In the genomic region with DNA sequence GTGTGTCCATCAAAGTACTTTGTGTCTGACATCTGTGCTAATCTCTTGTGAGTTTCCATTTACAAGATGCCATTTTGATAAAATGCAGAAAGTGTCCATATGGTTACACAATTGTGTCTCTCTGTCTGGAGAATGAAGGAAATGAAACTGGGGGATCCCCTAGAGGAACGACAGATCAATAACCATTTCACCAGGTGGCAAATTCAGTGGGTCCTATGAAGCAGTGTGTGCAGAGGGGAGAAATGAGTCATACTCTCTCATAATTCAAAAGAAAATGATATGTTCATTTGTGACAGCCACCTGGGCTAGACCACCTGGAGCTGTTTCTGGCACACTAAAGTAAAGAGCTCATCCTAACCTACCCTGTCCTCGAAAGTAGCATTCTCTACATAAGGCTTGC, we compare ENCODE assay signal across 7 cellular contexts. TPM values are rescaled to one million over a fixed set of nuclear protein-coding genes. Genes with fewer than 3 reads are reported as not detected.
A peak's percentile ranks its signal among the peaks of the same experiment; 100 is the strongest.
DNase-seq lines count a peak whose midpoint lies in the region; ATAC-seq and TF ChIP-seq lines count a peak whose summit lies in the region.

No MANE protein-coding gene starts in this region.

- H3K4me1 Mint-ChIP-seq in natural killer cell treated with Interleukin-12 subunit alpha and Interleukin-12 subunit beta and Interleukin-15 and Interleukin-18, amount 100 ng/mL, for 72 hours (ENCODE audit: low read depth in 2 of 2): peaks cover 63 to 65% of the 10 kb centered on the region in 2 donors

- POLR2A ChIA-PET in A673 (lab: Charles Lee; ENCODE audit: low non-redundant PET): no interaction called here

- H3K9me3 Mint-ChIP-seq in natural killer cell treated with Interleukin-12 subunit alpha and Interleukin-12 subunit beta and Interleukin-15 and Interleukin-18, amount 100 ng/mL, for 72 hours: no peaks in the 10 kb centered on the region

- H3K27ac ChIP-seq in A673 (ENCODE audit: low read depth, low read length, poor library complexity, severe bottlenecking): no peak overlapping the region

- H3K27me3 ChIP-seq in H7 (ENCODE audit: control insufficient read depth, insufficient read depth, low read length): no peaks in the 10 kb centered on the region
- H3K27me3 ChIP-seq in A673 (replicated peaks; ENCODE audit: insufficient read depth, low read depth, low read length, poor library complexity): no peaks in the 10 kb centered on the region

- H3K4me1 ChIP-seq in A673 (ENCODE audit: insufficient read depth, low read length, poor library complexity, severe bottlenecking): no peaks in the 10 kb centered on the region

- H3K9me3 ChIP-seq in A673 (ENCODE audit: low read depth, low read length, poor library complexity, severe bottlenecking): no peaks in the 10 kb centered on the region

- peak; percentile 100 for DNase-seq in NCI-H2171 treated with DMSO at 0.1 percent for 48 hours (lab: John Stamatoyannopoulos, UW)
- DNase-seq in natural killer cell treated with Interleukin-12 subunit alpha and Interleukin-12 subunit beta and Interleukin-15 and Interleukin-18, amount 100 ng/mL, for 72 hours (ENCODE audit: low spot score): no peak
- DNase-seq in H7: no peak
- no peak for DNase-seq in SW 1271 (lab: John Stamatoyannopoulos, UW)
- DNase-seq in A673 (ENCODE audit: low spot score): no peak

- H3K4me3 Mint-ChIP-seq in natural killer cell treated with Interleukin-12 subunit alpha and Interleukin-12 subunit beta and Interleukin-15 and Interleukin-18, amount 100 ng/mL, for 72 hours: peak overlapping the region; percentile 71

- no peak for TF ChIP-seq CTCF in A673 (conservative IDR thresholded peaks at IDR 0.05; ENCODE audit: low read depth, low read length)

- no peaks in the 10 kb centered on the region for H3K36me3 ChIP-seq in H7 (replicated peaks; ENCODE audit: control insufficient read depth, insufficient read depth, low read length)
- H3K36me3 ChIP-seq in A673 (ENCODE audit: insufficient read depth, low read length, poor library complexity, severe bottlenecking): no peaks in the 10 kb centered on the region

- H3K4me3 ChIP-seq in H7 (ENCODE audit: insufficient read depth, low read depth, low read length) (no peak overlapping the region), A673 (ENCODE audit: low read depth, low read length, poor library complexity, severe bottlenecking) (no peak overlapping the region)

- H3K27me3 Mint-ChIP-seq in natural killer cell treated with Interleukin-12 subunit alpha and Interleukin-12 subunit beta and Interleukin-15 and Interleukin-18, amount 100 ng/mL, for 72 hours: no peaks in the 10 kb centered on the region

- intact Hi-C loops in A673 (cut with micrococcal nuclease; ENCODE audit: unreplicated experiment): no loop called here

- peak; percentile 89 for ATAC-seq in GM19035 (IDR thresholded peaks at IDR 0.05; ENCODE audit: unreplicated experiment)
- peak; percentile 87 for ATAC-seq in HG02870 (IDR thresholded peaks at IDR 0.05; ENCODE audit: unreplicated experiment)
- ATAC-seq in natural killer cell treated with Interleukin-12 subunit alpha and Interleukin-12 subunit beta and Interleukin-15 and Interleukin-18, amount 100 ng/mL, for 72 hours: peak; percentile 66 to 70

- no TSS peak for BruUV-seq in A673 (replicated peaks; lab: Mats Ljungman, UMichigan)

- CTCF ChIA-PET in A673 (lab: Charles Lee): no interaction called here

- H3K36me3 Mint-ChIP-seq in natural killer cell treated with Interleukin-12 subunit alpha and Interleukin-12 subunit beta and Interleukin-15 and Interleukin-18, amount 100 ng/mL, for 72 hours: no peaks in the 10 kb centered on the region

- peak overlapping the region; percentile 21 to 61 for H3K27ac Mint-ChIP-seq in natural killer cell treated with Interleukin-12 subunit alpha and Interleukin-12 subunit beta and Interleukin-15 and Interleukin-18, amount 100 ng/mL, for 72 hours

RNA-seq across cellular contexts. Expression of a gene that starts 10.1 kb away (rescaled TPM):
- 100 to 1,000 TPM in 1 of 2 donors, 10 to 100 TPM in 1; 82.6 to 113 TPM for total RNA-seq in natural killer cell treated with Interleukin-12 subunit alpha and Interleukin-12 subunit beta and Interleukin-15 and Interleukin-18, amount 100 ng/mL, for 72 hours
- 8.3 and 14.4 TPM in 2 replicates for total RNA-seq in H7 (2014; rRNA removed; shearing (Covaris generic))
- 28.2 and 34.7 TPM in 2 replicates for total RNA-seq in A673 (2021)
